Comparison of ENCODE assay signal across 21 cellular contexts in genomic region chr2:122105885-122106221, GRCh38.
DNase-seq lines count a peak whose midpoint lies in the region; ATAC-seq, FAIRE-seq and TF ChIP-seq lines count a peak whose summit lies in the region.
"Had no signal": no experiment of that assay in that cellular context is flagged by ENCODE, and none has a peak within 500 bp of the region (broad histone marks: within the 10 kb centered on the region; RNA-seq: fewer than 3 reads in every experiment).

No MANE protein-coding gene starts in this region.

- H3K9me3 Mint-ChIP-seq in GM23338 (peaks cover 19% of the 10 kb centered on the region), astrocyte (ENCODE audit: unreplicated experiment) (no peaks in the 10 kb centered on the region)

- peak overlapping the region; percentile 56; the same call in 1 of the 2 replicates for H2AFZ ChIP-seq in GM23338
- H2AFZ ChIP-seq in astrocyte (ENCODE audit: low read depth, low read length): no peak overlapping the region

- no peak overlapping the region for H3K27ac Mint-ChIP-seq in GM23338
- no peak overlapping the region for H3K27ac Mint-ChIP-seq in astrocyte (ENCODE audit: unreplicated experiment)
- H3K27ac Mint-ChIP-seq: CD4-positive, CD25-positive, alpha-beta regulatory T cell had no signal

- no peaks in the 10 kb centered on the region for H3F3A ChIP-seq in GM23338 (replicated peaks; ENCODE audit: low read depth)

- no peak for ATAC-seq in GM23338
- ATAC-seq: SK-N-SH treated with all-trans-retinoic acid at 6 μM for 48 hours had no signal

- H3K79me2 ChIP-seq in GM23338 (replicated peaks; ENCODE audit: insufficient read depth) (no peaks in the 10 kb centered on the region), astrocyte (ENCODE audit: insufficient read depth, low read length) (no peaks in the 10 kb centered on the region)

- no peaks in the 10 kb centered on the region; the same call in 2 of the 3 replicates for H3K36me3 Mint-ChIP-seq in GM23338 (ENCODE audit: low read depth)
- H3K36me3 Mint-ChIP-seq in astrocyte (ENCODE audit: low read depth, unreplicated experiment): peaks cover 2% of the 10 kb centered on the region
- H3K36me3 Mint-ChIP-seq: CD4-positive, CD25-positive, alpha-beta regulatory T cell had no signal

- H3K27me3 ChIP-seq in GM23338 (ENCODE audit: insufficient read depth) (no peaks in the 10 kb centered on the region), astrocyte (ENCODE audit: insufficient read depth, low read length) (peaks cover 4% of the 10 kb centered on the region)

- H3K4me1 Mint-ChIP-seq in GM23338 (peaks cover 4% of the 10 kb centered on the region; the same call in 2 of the 3 replicates), astrocyte (ENCODE audit: low read depth, unreplicated experiment) (peaks cover 7% of the 10 kb centered on the region)
- H3K4me1 Mint-ChIP-seq: CD4-positive, CD25-positive, alpha-beta regulatory T cell had no signal

- H3K4me1 ChIP-seq in GM23338 (ENCODE audit: insufficient read depth) (no peaks in the 10 kb centered on the region), astrocyte (ENCODE audit: insufficient read depth, low read length) (peaks cover 5% of the 10 kb centered on the region)

- H3K4me2 ChIP-seq in GM23338: no peak overlapping the region
- no peak overlapping the region for H3K4me2 ChIP-seq in astrocyte (ENCODE audit: low read length)

- H3K36me3 ChIP-seq in GM23338 (ENCODE audit: insufficient read depth) (no peaks in the 10 kb centered on the region), astrocyte (ENCODE audit: insufficient read depth, low read length) (no peaks in the 10 kb centered on the region)

- H3K4me3 Mint-ChIP-seq in GM23338 (no peak overlapping the region), astrocyte (ENCODE audit: unreplicated experiment) (no peak overlapping the region)
- H3K4me3 Mint-ChIP-seq: CD4-positive, CD25-positive, alpha-beta regulatory T cell had no signal

- DNase-seq in GM23338 (ENCODE audit: low spot score) (no peak), astrocyte (ENCODE audit: low read depth) (peak; percentile 27), left kidney (ENCODE audit: low read depth, low spot score) (peak; percentile 55), cortex of kidney (lab: John Stamatoyannopoulos, UW) (no peak), NCI-H2107 treated with DMSO at 0.1 percent for 48 hours (lab: John Stamatoyannopoulos, UW; ENCODE audit: unreplicated experiment) (no peak), kidney glomerular epithelial cell (lab: John Stamatoyannopoulos, UW) (no peak), MV-4-11 (lab: John Stamatoyannopoulos, UW) (no peak)
- DNase-seq: CD4-positive, CD25-positive, alpha-beta regulatory T cell; DMS53; EL; KG1; NCI-H1417; NCI-H187; NCI-H2107; NCI-H2227 treated with DMSO at 0.1 percent for 48 hours; NCI-H510A treated with DMSO at 0.1 percent for 48 hours; NCI-H774; SHP77 had no signal

- no peak for FAIRE-seq in astrocyte (lab: Jason Lieb, UNC)
- FAIRE-seq: GM12891, GM18507 had no signal

- H4K20me1 ChIP-seq in GM23338 (replicated peaks; ENCODE audit: insufficient read depth) (no peaks in the 10 kb centered on the region), astrocyte (ENCODE audit: insufficient read depth, low read length) (no peaks in the 10 kb centered on the region)

- H3K27ac ChIP-seq in GM23338 (ENCODE audit: low read depth) (no peak overlapping the region), astrocyte (ENCODE audit: low read depth, low read length) (no peak overlapping the region)

- H3K4me3 ChIP-seq in GM23338: no peak overlapping the region
- H3K4me3 ChIP-seq in astrocyte (ENCODE audit: insufficient read depth, low read depth, low read length): no peak overlapping the region

- H3K27me3 Mint-ChIP-seq in GM23338 (ENCODE audit: insufficient read depth, low read depth, poor library complexity) (no peaks in the 10 kb centered on the region), astrocyte (ENCODE audit: low read depth, unreplicated experiment) (peaks cover 11% of the 10 kb centered on the region)
- H3K27me3 Mint-ChIP-seq: CD4-positive, CD25-positive, alpha-beta regulatory T cell had no signal

- no peaks in the 10 kb centered on the region for H3K9me3 ChIP-seq in astrocyte (ENCODE audit: insufficient read depth, low read depth, low read length)

- peaks cover 22% of the 10 kb centered on the region for H3K9me2 ChIP-seq in GM23338 (ENCODE audit: insufficient read depth)

- H3K9ac ChIP-seq in astrocyte (ENCODE audit: low read length): no peak overlapping the region

- TF ChIP-seq CTCF in GM23338 (conservative IDR thresholded peaks at IDR 0.05; ENCODE audit: low read depth in 2 of 2) (no peak), astrocyte (IDR thresholded peaks at IDR 0.05; ENCODE audit: insufficient read depth, low read depth, low read length) (no peak)

TF ChIP-seq in GM23338, 12 proteins besides CTCF, POLR2A, EP300 and RAD21:
- TF ChIP-seq EZH2phosphoT487 (IDR thresholded peaks at IDR 0.05; ENCODE audit: unreplicated experiment) (no peak), STAT1 (IDR thresholded peaks at IDR 0.05; ENCODE audit: unreplicated experiment) (no peak)

Comparison
In these comparisons a context has a peak if more than half of its experiments do, and no peak if none do; other contexts are left out.
1. DNase-seq: peak in astrocyte (single experiment) and left kidney (single experiment); none in GM23338 (single experiment), cortex of kidney (single experiment), NCI-H2107 treated with DMSO at 0.1 percent for 48 hours (single experiment), kidney glomerular epithelial cell (single experiment) and MV-4-11 (single experiment).